Comparison of ENCODE assay signal across 23 cellular contexts in genomic region chr10:29083096-29083495, GRCh38.
A peak's percentile ranks its signal among the peaks of the same experiment; 100 is the strongest.
DNase-seq lines count a peak whose midpoint lies in the region; ATAC-seq and TF ChIP-seq lines count a peak whose summit lies in the region.
"Had no signal": no experiment of that assay in that cellular context is flagged by ENCODE, and none has a peak within 500 bp of the region (broad histone marks: within the 10 kb centered on the region; RNA-seq: fewer than 3 reads in every experiment).

No MANE protein-coding gene starts in this region.

- H3K4me3 ChIP-seq in astrocyte of the spinal cord (ENCODE audit: low read depth, low read length), result no peak overlapping the region
- H3K4me3 ChIP-seq in mesodermal cell (ENCODE audit: extremely low read depth, insufficient read depth, low read length, poor library complexity, severe bottlenecking), result no peak overlapping the region
- H3K4me3 ChIP-seq: uterus had no signal

- H3K27ac ChIP-seq in mesodermal cell (ENCODE audit: low read depth, low read length, severe bottlenecking), result peak overlapping the region; percentile 72
- H3K27ac ChIP-seq: foreskin keratinocyte, KMS-11, uterus had no signal

- ATAC-seq in GM18502 (IDR thresholded peaks at IDR 0.05; ENCODE audit: poor library complexity, unreplicated experiment), result no peak
- ATAC-seq: foreskin keratinocyte, WTC11 had no signal

- 78 to 100% methylated on average over 1 to 6 of the region's 6 CpGs for WGBS in mesodermal cell (ENCODE audit: insufficient coverage in 2 of 2), 2 experiments

- H3K4me1 ChIP-seq in mesodermal cell (ENCODE audit: control insufficient read depth, insufficient read depth, low read length, poor library complexity, severe bottlenecking), result peaks cover 24% of the 10 kb centered on the region
- H3K4me1 ChIP-seq: foreskin keratinocyte, uterus had no signal

- DNase-seq in C1 segment of cervical spinal cord (lab: John Stamatoyannopoulos, UW) (peak in 12 of 14 donors; percentile 2 to 57 (median 26)), astrocyte of the spinal cord (ENCODE audit: low read depth, low spot score) (peak; percentile 61), retina (peak; percentile 45), HK-2 (ENCODE audit: unreplicated experiment) (no peak), mesenteric fat pad (ENCODE audit: low spot score) (no peak), dedifferentiated amniotic fluid mesenchymal stem cell (ENCODE audit: extremely low spot score) (no peak)
- DNase-seq: ACHN; activated CD4-positive, alpha-beta T cell treated with anti-CD3 and anti-CD28 coated beads, Interleukin-2, amount 50 U/mL, for 48 hours; activated effector memory CD4-positive, alpha-beta T cell treated with anti-CD3 and anti-CD28 coated beads, Interleukin-2, amount 50 U/mL, for 16 hours; CD4-positive, CD25-positive, alpha-beta regulatory T cell; DMS 273 treated with DMSO at 0.1 percent for 48 hours; foreskin keratinocyte; GOT3; kidney; mammary epithelial cell; NCI-H2029 treated with DMSO at 0.1 percent for 48 hours; NCI-H510A; stimulated activated CD8-positive, alpha-beta memory T cell treated with anti-CD3 and anti-CD28 coated beads, Interleukin-4, amount 100 ng/mL, for 48 hours; uterus had no signal

- in situ Hi-C loops in astrocyte of the spinal cord (cut with HindIII; ENCODE audit: low sequenced_read_pairs), result no loop called here

- no peak for TF ChIP-seq CTCF in astrocyte of the spinal cord (IDR thresholded peaks at IDR 0.05; ENCODE audit: low read depth, low read length)

- H3K9me3 ChIP-seq in mesodermal cell (ENCODE audit: control insufficient read depth, low read length), result no peaks in the 10 kb centered on the region
- H3K9me3 ChIP-seq: uterus had no signal

- H3K36me3 ChIP-seq in mesodermal cell (ENCODE audit: control insufficient read depth, insufficient read depth, low read length), result no peaks in the 10 kb centered on the region
- H3K36me3 ChIP-seq: uterus had no signal

Comparison
In these comparisons a context has a peak if more than half of its experiments do, and no peak if none do; other contexts are left out.
1. DNase-seq: peak in C1 segment of cervical spinal cord (12 of 14), astrocyte of the spinal cord (single experiment) and retina (single experiment); none in HK-2 (single experiment), mesenteric fat pad (single experiment) and dedifferentiated amniotic fluid mesenchymal stem cell (single experiment).